In the genomic region with DNA sequence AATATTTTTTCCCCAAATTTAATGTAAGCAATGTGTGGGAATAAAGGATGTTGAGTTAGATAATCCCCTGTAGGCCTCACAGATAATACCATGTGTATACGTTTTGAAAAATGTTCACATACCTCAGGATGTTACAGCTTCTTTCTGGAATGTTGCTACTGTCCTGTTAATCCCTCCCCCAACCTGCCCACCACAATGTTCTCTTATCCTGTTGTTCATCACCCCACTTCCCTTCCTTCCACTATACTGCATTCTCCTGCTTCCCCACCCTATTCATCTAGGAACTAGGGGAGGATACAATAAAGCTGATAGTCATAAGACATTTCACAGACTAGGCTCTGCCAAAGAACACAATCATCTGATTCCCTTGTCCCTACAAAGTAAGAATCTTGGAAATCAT, we compare ENCODE assay signal across 1 cellular context.
TF ChIP-seq lines count a peak whose summit lies in the region.

No MANE protein-coding gene starts in this region.

TF ChIP-seq in GM23338, 12 proteins besides CTCF, POLR2A, EP300 and RAD21 (continued from another document):
- TF ChIP-seq, protein P1, sequence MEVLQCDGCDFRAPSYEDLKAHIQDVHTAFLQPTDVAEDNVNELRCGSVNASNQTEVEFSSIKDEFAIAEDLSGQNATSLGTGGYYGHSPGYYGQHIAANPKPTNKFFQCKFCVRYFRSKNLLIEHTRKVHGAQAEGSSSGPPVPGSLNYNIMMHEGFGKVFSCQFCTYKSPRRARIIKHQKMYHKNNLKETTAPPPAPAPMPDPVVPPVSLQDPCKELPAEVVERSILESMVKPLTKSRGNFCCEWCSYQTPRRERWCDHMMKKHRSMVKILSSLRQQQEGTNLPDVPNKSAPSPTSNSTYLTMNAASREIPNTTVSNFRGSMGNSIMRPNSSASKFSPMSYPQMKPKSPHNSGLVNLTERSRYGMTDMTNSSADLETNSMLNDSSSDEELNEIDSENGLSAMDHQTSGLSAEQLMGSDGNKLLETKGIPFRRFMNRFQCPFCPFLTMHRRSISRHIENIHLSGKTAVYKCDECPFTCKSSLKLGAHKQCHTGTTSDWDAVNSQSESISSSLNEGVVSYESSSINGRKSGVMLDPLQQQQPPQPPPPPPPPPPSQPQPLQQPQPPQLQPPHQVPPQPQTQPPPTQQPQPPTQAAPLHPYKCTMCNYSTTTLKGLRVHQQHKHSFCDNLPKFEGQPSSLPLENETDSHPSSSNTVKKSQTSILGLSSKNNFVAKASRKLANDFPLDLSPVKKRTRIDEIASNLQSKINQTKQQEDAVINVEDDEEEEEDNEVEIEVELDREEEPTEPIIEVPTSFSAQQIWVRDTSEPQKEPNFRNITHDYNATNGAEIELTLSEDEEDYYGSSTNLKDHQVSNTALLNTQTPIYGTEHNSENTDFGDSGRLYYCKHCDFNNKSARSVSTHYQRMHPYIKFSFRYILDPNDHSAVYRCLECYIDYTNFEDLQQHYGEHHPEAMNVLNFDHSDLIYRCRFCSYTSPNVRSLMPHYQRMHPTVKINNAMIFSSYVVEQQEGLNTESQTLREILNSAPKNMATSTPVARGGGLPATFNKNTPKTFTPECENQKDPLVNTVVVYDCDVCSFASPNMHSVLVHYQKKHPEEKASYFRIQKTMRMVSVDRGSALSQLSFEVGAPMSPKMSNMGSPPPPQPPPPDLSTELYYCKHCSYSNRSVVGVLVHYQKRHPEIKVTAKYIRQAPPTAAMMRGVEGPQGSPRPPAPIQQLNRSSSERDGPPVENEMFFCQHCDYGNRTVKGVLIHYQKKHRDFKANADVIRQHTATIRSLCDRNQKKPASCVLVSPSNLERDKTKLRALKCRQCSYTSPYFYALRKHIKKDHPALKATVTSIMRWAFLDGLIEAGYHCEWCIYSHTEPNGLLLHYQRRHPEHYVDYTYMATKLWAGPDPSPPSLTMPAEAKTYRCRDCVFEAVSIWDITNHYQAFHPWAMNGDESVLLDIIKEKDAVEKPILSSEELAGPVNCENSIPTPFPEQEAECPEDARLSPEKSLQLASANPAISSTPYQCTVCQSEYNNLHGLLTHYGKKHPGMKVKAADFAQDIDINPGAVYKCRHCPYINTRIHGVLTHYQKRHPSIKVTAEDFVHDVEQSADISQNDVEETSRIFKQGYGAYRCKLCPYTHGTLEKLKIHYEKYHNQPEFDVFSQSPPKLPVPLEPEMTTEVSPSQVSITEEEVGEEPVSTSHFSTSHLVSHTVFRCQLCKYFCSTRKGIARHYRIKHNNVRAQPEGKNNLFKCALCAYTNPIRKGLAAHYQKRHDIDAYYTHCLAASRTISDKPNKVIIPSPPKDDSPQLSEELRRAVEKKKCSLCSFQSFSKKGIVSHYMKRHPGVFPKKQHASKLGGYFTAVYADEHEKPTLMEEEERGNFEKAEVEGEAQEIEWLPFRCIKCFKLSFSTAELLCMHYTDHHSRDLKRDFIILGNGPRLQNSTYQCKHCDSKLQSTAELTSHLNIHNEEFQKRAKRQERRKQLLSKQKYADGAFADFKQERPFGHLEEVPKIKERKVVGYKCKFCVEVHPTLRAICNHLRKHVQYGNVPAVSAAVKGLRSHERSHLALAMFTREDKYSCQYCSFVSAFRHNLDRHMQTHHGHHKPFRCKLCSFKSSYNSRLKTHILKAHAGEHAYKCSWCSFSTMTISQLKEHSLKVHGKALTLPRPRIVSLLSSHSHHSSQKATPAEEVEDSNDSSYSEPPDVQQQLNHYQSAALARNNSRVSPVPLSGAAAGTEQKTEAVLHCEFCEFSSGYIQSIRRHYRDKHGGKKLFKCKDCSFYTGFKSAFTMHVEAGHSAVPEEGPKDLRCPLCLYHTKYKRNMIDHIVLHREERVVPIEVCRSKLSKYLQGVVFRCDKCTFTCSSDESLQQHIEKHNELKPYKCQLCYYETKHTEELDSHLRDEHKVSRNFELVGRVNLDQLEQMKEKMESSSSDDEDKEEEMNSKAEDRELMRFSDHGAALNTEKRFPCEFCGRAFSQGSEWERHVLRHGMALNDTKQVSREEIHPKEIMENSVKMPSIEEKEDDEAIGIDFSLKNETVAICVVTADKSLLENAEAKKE (CRISPR knock-in tag; IDR thresholded peaks at IDR 0.05), result no peak
- TF ChIP-seq EZH2phosphoT487 (IDR thresholded peaks at IDR 0.05; ENCODE audit: unreplicated experiment) (no peak), ZNF331 (CRISPR knock-in tag; IDR thresholded peaks at IDR 0.05; ENCODE audit: low read depth) (no peak), CREB1 (CRISPR knock-in tag; IDR thresholded peaks at IDR 0.05; ENCODE audit: low read depth) (no peak), STAT1 (IDR thresholded peaks at IDR 0.05; ENCODE audit: unreplicated experiment) (no peak), NANOG (IDR thresholded peaks at IDR 0.05; ENCODE audit: borderline replicate concordance) (no peak)
- TF ChIP-seq, protein P2, sequence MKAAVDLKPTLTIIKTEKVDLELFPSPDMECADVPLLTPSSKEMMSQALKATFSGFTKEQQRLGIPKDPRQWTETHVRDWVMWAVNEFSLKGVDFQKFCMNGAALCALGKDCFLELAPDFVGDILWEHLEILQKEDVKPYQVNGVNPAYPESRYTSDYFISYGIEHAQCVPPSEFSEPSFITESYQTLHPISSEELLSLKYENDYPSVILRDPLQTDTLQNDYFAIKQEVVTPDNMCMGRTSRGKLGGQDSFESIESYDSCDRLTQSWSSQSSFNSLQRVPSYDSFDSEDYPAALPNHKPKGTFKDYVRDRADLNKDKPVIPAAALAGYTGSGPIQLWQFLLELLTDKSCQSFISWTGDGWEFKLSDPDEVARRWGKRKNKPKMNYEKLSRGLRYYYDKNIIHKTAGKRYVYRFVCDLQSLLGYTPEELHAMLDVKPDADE (IDR thresholded peaks at IDR 0.05), result no peak
